24 cellular contexts compared by ENCODE assay signal in the genomic region with DNA sequence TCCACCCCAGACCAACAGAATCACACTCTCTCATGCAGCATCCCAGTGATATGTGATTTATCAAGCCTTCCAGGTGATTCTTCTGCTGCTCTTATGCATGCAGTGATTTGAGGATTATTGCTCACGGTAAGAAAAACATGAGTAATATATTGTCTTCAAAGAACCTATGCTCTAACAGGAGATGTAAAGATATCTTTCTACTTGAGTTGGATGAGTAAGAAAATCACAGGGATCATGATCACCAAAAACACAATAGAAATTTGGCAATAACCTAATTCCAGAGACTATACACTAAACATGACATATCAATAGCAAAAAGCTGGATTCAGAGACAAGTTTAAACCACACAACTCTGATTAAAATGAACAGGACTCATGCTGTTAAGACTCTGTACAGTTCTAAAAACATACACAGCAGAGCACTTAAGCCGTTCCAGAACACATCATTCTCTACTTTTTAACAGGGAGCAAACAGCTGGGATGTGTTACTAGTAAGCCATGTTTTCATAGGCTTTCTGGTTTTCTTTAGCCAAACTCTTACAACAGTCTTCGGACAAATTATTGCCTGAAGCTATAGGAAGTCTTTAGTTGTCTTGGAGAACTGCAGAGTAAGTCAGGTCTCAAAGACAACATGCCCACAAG.
DNase-seq lines count a peak whose midpoint lies in the region; ATAC-seq, FAIRE-seq and TF ChIP-seq lines count a peak whose summit lies in the region.
"Had no signal": no experiment of that assay in that cellular context is flagged by ENCODE, and none has a peak within 500 bp of the region (broad histone marks: within the 10 kb centered on the region; RNA-seq: fewer than 3 reads in every experiment).

No MANE protein-coding gene starts in this region.

- H3K9me3 ChIP-seq in PC-9 (ENCODE audit: insufficient read depth, low read depth): no peaks in the 10 kb centered on the region
- H3K9me3 ChIP-seq: A549, BE2C had no signal

- no peak for TF ChIP-seq CTCF in PC-9 (conservative IDR thresholded peaks at IDR 0.05)
- TF ChIP-seq CTCF in bronchial epithelial cell (IDR thresholded peaks at IDR 0.05; ENCODE audit: insufficient read depth, low read length, severe bottlenecking): no peak
- TF ChIP-seq CTCF in fibroblast of pulmonary artery (IDR thresholded peaks at IDR 0.05; ENCODE audit: low read length, missing control alignments): no peak

- no peak overlapping the region for H3K27ac ChIP-seq in PC-9
- H3K27ac ChIP-seq: A549 had no signal

- no peaks in the 10 kb centered on the region for H3F3A ChIP-seq in PC-9 (ENCODE audit: insufficient read depth, low read depth)

- 0 out of 2 replicates have a peak overlapping the region, but pooled peaks have one; percentile 16 for H2AFZ ChIP-seq in PC-9

- ATAC-seq in HG02759 (IDR thresholded peaks at IDR 0.05; ENCODE audit: unreplicated experiment): no peak
- ATAC-seq: A549 had no signal

- no peak for DNase-seq in PC-9
- DNase-seq in bronchial epithelial cell (ENCODE audit: low read depth): peak; percentile 71
- peak; percentile 4 for DNase-seq in fibroblast of pulmonary artery (ENCODE audit: low read depth)
- DNase-seq in left kidney (ENCODE audit: low read depth, low spot score): peak; percentile 43
- DNase-seq in mesenteric fat pad (ENCODE audit: low spot score): no peak
- no peak for DNase-seq in SIG-M5 treated with dmso at 0.1 percent for 504 hours (lab: John Stamatoyannopoulos, UW; ENCODE audit: unreplicated experiment)
- no peak for DNase-seq in NCI-H2081 (lab: John Stamatoyannopoulos, UW)
- DNase-seq: BE2C; CD4-positive, CD25-positive, alpha-beta regulatory T cell; EL; GF-D8; H7; KBM-7; NCI-H1092 treated with DMSO at 0.1 percent for 48 hours; NCI-H146; NCI-H2029; NCI-H345; NCI-H524 treated with DMSO at 0.1 percent for 48 hours; NCI-H82; Right ventricle myocardium superior had no signal

- H3K27me3 ChIP-seq in PC-9 (ENCODE audit: insufficient read depth, low read depth): no peaks in the 10 kb centered on the region
- H3K27me3 ChIP-seq in bronchial epithelial cell (ENCODE audit: control insufficient read depth, insufficient read depth, low read length): no peaks in the 10 kb centered on the region
- H3K27me3 ChIP-seq: BE2C had no signal

- H4K20me1 ChIP-seq in PC-9 (ENCODE audit: insufficient read depth): no peaks in the 10 kb centered on the region

- no peak overlapping the region for H3K4me3 ChIP-seq in PC-9
- H3K4me3 ChIP-seq in bronchial epithelial cell (ENCODE audit: low read depth, low read length): no peak overlapping the region
- no peak overlapping the region for H3K4me3 ChIP-seq in fibroblast of pulmonary artery (replicated peaks; ENCODE audit: low read depth, low read length)
- H3K4me3 ChIP-seq: A549 had no signal

- POLR2A ChIA-PET in PC-9 (lab: Charles Lee; ENCODE audit: unreplicated experiment): no interaction called here

- H3K9me2 ChIP-seq in PC-9 (ENCODE audit: insufficient read depth): no peaks in the 10 kb centered on the region; the same call in 1 of the 2 replicates

- intact Hi-C loops in PC-9 (cut with micrococcal nuclease; ENCODE audit: unreplicated experiment): no loop called here

- no peaks in the 10 kb centered on the region for H3K4me1 ChIP-seq in PC-9 (replicated peaks; ENCODE audit: insufficient read depth)
- H3K4me1 ChIP-seq: A549, BE2C had no signal

- BruUV-seq in PC-9 (replicated peaks; lab: Mats Ljungman, UMichigan): no TSS peak

- H3K4me2 ChIP-seq in PC-9: no peak overlapping the region
- H3K4me2 ChIP-seq: A549 had no signal

- FAIRE-seq in bronchial epithelial cell (lab: Jason Lieb, UNC): no peak
- FAIRE-seq: A549, GM19239, RCC 7860 had no signal

- H3K36me3 ChIP-seq in PC-9 (ENCODE audit: low read depth) (no peaks in the 10 kb centered on the region), bronchial epithelial cell (ENCODE audit: control insufficient read depth, insufficient read depth, low read length) (no peaks in the 10 kb centered on the region)
- H3K36me3 ChIP-seq: BE2C had no signal

- no peaks in the 10 kb centered on the region for H3K79me2 ChIP-seq in PC-9 (ENCODE audit: low read depth)

- CTCF ChIA-PET in PC-9 (lab: Charles Lee): no interaction called here

Comparison
In these comparisons a context has a peak if more than half of its experiments do, and no peak if none do; other contexts are left out.
1. DNase-seq: peak in bronchial epithelial cell (single experiment), fibroblast of pulmonary artery (single experiment) and left kidney (single experiment); none in PC-9 (0 of 2), mesenteric fat pad (single experiment), SIG-M5 treated with dmso at 0.1 percent for 504 hours (single experiment) and NCI-H2081 (0 of 2).